12 cellular contexts compared by ENCODE assay signal in genomic region chr3:183537295-183537730, GRCh38. TPM values are rescaled to one million over a fixed set of nuclear protein-coding genes. Genes with fewer than 3 reads are reported as not detected.
DNase-seq lines count a peak whose midpoint lies in the region; ATAC-seq, FAIRE-seq and TF ChIP-seq lines count a peak whose summit lies in the region.
"Had no signal": no experiment of that assay in that cellular context is flagged by ENCODE, and none has a peak within 500 bp of the region (broad histone marks: within the 10 kb centered on the region; RNA-seq: fewer than 3 reads in every experiment).

No MANE protein-coding gene starts in this region.

- H3K79me2 ChIP-seq in endothelial cell of umbilical vein (ENCODE audit: control insufficient read depth, insufficient read depth, low read length) = peaks cover 2% of the 10 kb centered on the region

- POLR2A ChIA-PET in endothelial cell of umbilical vein (lab: Charles Lee) = no interaction called here
- POLR2A ChIA-PET in naive thymus-derived CD4-positive, alpha-beta T cell (lab: Charles Lee) = interaction anchor here (0.6 kb wide), 1 partner anchor 92 kb away, joined by 3 read pairs; no protein-coding TSS in a partner anchor

- no TSS peak for BruUV-seq in endothelial cell of umbilical vein (replicated peaks; lab: Mats Ljungman, UMichigan)

- H3K9me1 ChIP-seq in endothelial cell of umbilical vein (replicated peaks; ENCODE audit: control insufficient read depth, extremely low read depth, insufficient read depth, low read length) = no peaks in the 10 kb centered on the region

- TF ChIP-seq CTCF in CD14-positive monocyte (IDR thresholded peaks at IDR 0.05) (no peak), endothelial cell of umbilical vein (IDR thresholded peaks at IDR 0.05; ENCODE audit: extremely low read depth in 1 of 2, insufficient read depth in 1 of 2, low read depth in 1 of 2, low read length in 2 of 2) (no peak), WERI-Rb-1 (IDR thresholded peaks at IDR 0.05; ENCODE audit: low read depth, low read length) (no peak)

- H3K9ac ChIP-seq in endothelial cell of umbilical vein (replicated peaks; ENCODE audit: extremely low read depth, insufficient read depth, low read length) = no peak overlapping the region

- H3K4me3 ChIP-seq in endothelial cell of umbilical vein (replicated peaks in 1 of 3; ENCODE audit: insufficient read depth in 1 of 3, low read depth in 1 of 3, low read length in 3 of 3) = no peak overlapping the region
- no peak overlapping the region for H3K4me3 ChIP-seq in naive thymus-derived CD4-positive, alpha-beta T cell (ENCODE audit: low read length)
- no peak overlapping the region for H3K4me3 ChIP-seq in WERI-Rb-1 (ENCODE audit: low read depth, low read length)

- H3K27me3 Mint-ChIP-seq in CD14-positive monocyte (ENCODE audit: low read depth in 3 of 3) = peaks cover 0 to 2% (median 0%) of the 10 kb centered on the region in 3 donors
- H3K27me3 Mint-ChIP-seq in naive thymus-derived CD4-positive, alpha-beta T cell = no peaks in the 10 kb centered on the region

- FAIRE-seq in endothelial cell of umbilical vein (lab: Jason Lieb, UNC) = peak; percentile 31
- FAIRE-seq: G401.6 had no signal

- H3K27ac ChIP-seq in endothelial cell of umbilical vein (ENCODE audit: insufficient read depth, low read depth, low read length) = no peak overlapping the region
- no peak overlapping the region for H3K27ac ChIP-seq in naive thymus-derived CD4-positive, alpha-beta T cell (ENCODE audit: low read depth, low read length)
- no peak overlapping the region for H3K27ac ChIP-seq in WERI-Rb-1

- CTCF ChIA-PET in endothelial cell of umbilical vein (lab: Charles Lee) = interaction anchor here (0.8 to 1.1 kb wide), 2 partner anchors 11 to 22 kb away, joined by 3 read pairs; no protein-coding TSS in a partner anchor
- CTCF ChIA-PET in naive thymus-derived CD4-positive, alpha-beta T cell (lab: Charles Lee) = no interaction called here

- no peak overlapping the region for H3K4me2 ChIP-seq in endothelial cell of umbilical vein (ENCODE audit: insufficient read depth, low read length)

- peaks cover 88% of the 10 kb centered on the region for H3K4me1 Mint-ChIP-seq in CD14-positive monocyte
- peaks cover 65 to 92% (median 86%) of the 10 kb centered on the region in 7 donors for H3K4me1 Mint-ChIP-seq in naive thymus-derived CD4-positive, alpha-beta T cell

- peak overlapping the region; percentile 98 to 100 (median 99) for H3K27ac Mint-ChIP-seq in CD14-positive monocyte
- peak overlapping the region in 7 of 9 donors; percentile 26 to 91 (median 58) for H3K27ac Mint-ChIP-seq in naive thymus-derived CD4-positive, alpha-beta T cell

- dilution Hi-C loops in endothelial cell of umbilical vein (cut with MboI; ENCODE audit: extremely low pct_ligation_motif_present, low sequenced_read_pairs) = no loop called here

- H3K27me3 ChIP-seq in endothelial cell of umbilical vein (ENCODE audit: control insufficient read depth in 2 of 2, insufficient read depth in 2 of 2, low read length in 2 of 2) (no peaks in the 10 kb centered on the region), WERI-Rb-1 (ENCODE audit: insufficient read depth, low read depth, severe bottlenecking) (no peaks in the 10 kb centered on the region)
- H3K27me3 ChIP-seq in naive thymus-derived CD4-positive, alpha-beta T cell (ENCODE audit: control insufficient read depth in 2 of 2, insufficient read depth in 2 of 2, low read length in 2 of 2) = no peaks in the 10 kb centered on the region

- H3K4me1 ChIP-seq in endothelial cell of umbilical vein (ENCODE audit: control insufficient read depth, extremely low read depth, insufficient read depth, low read length) = no peaks in the 10 kb centered on the region
- H3K4me1 ChIP-seq in naive thymus-derived CD4-positive, alpha-beta T cell (ENCODE audit: control insufficient read depth in 2 of 2, insufficient read depth in 2 of 2, low read length in 2 of 2) = peaks cover 11 to 33% of the 10 kb centered on the region in 2 donors

- DNase-seq in CD14-positive monocyte (ENCODE audit: low spot score) = peak; percentile 95
- DNase-seq in NOMO-1 treated with DMSO at 0.1 percent for 48 hours (lab: John Stamatoyannopoulos, UW; ENCODE audit: unreplicated experiment) = peak; percentile 99
- no peak for DNase-seq in endothelial cell of umbilical vein (ENCODE audit: low read depth, low spot score)
- DNase-seq in naive thymus-derived CD4-positive, alpha-beta T cell = no peak
- DNase-seq in NCI-H1417 (lab: John Stamatoyannopoulos, UW) = no peak
- DNase-seq in WERI-Rb-1 = no peak
- no peak for DNase-seq in stimulated activated CD4-positive, alpha-beta T cell treated with anti-CD3 and anti-CD28 coated beads, Interleukin-2, amount 100 ng/mL, for 24 hours
- DNase-seq: cortex of kidney, NCI-H1105 treated with DMSO at 0.1 percent for 48 hours had no signal

- H3K36me3 ChIP-seq in endothelial cell of umbilical vein (ENCODE audit: control insufficient read depth in 2 of 2, extremely low read depth in 1 of 2, insufficient read depth in 2 of 2, low read length in 2 of 2) (no peaks in the 10 kb centered on the region), WERI-Rb-1 (no peaks in the 10 kb centered on the region)
- peaks cover 0 to 9% (median 0%) of the 10 kb centered on the region in 3 experiments for H3K36me3 ChIP-seq in naive thymus-derived CD4-positive, alpha-beta T cell (ENCODE audit: control insufficient read depth in 2 of 3, insufficient read depth in 3 of 3, low read length in 3 of 3)

- no peak overlapping the region for H2AFZ ChIP-seq in endothelial cell of umbilical vein (ENCODE audit: low read depth, low read length)

- peak; percentile 78 for ATAC-seq in naive thymus-derived CD4-positive, alpha-beta T cell
- ATAC-seq in HG03439 (IDR thresholded peaks at IDR 0.05; ENCODE audit: unreplicated experiment) = no peak

- TF ChIP-seq POLR2A in endothelial cell of umbilical vein (IDR thresholded peaks at IDR 0.05; ENCODE audit: low read depth, low read length) = no peak

- intact Hi-C loops in CD14-positive monocyte (cut with micrococcal nuclease) = loop anchor here in 1 of 2 donors (1.0 kb wide), 1 partner anchor 18 kb away; the partner anchor contains the start of gene KLHL6
- intact Hi-C loops in endothelial cell of umbilical vein (cut with micrococcal nuclease) = no loop called here
- intact Hi-C loops in naive thymus-derived CD4-positive, alpha-beta T cell (cut with micrococcal nuclease) = no loop called here

- peaks cover 0 to 2% (median 0%) of the 10 kb centered on the region in 7 donors for H3K9me3 Mint-ChIP-seq in CD14-positive monocyte
- no peaks in the 10 kb centered on the region for H3K9me3 Mint-ChIP-seq in naive thymus-derived CD4-positive, alpha-beta T cell

- no peaks in the 10 kb centered on the region for H3K9me3 ChIP-seq in endothelial cell of umbilical vein (replicated peaks; ENCODE audit: control insufficient read depth, insufficient read depth, low read length)
- no peaks in the 10 kb centered on the region for H3K9me3 ChIP-seq in naive thymus-derived CD4-positive, alpha-beta T cell (ENCODE audit: control insufficient read depth in 2 of 3, low read length in 3 of 3)
- no peaks in the 10 kb centered on the region for H3K9me3 ChIP-seq in WERI-Rb-1 (ENCODE audit: severe bottlenecking)

- H4K20me1 ChIP-seq in endothelial cell of umbilical vein (replicated peaks; ENCODE audit: control insufficient read depth, extremely low read depth, insufficient read depth, low read length) = no peaks in the 10 kb centered on the region

- H3K4me3 Mint-ChIP-seq in CD14-positive monocyte = peak overlapping the region; percentile 60 to 77
- H3K4me3 Mint-ChIP-seq in naive thymus-derived CD4-positive, alpha-beta T cell = peak overlapping the region in 4 of 10 donors; percentile 2 to 52 (median 28)

- H3K36me3 Mint-ChIP-seq in CD14-positive monocyte = peaks cover 6 to 9% of the 10 kb centered on the region in 2 donors
- H3K36me3 Mint-ChIP-seq in naive thymus-derived CD4-positive, alpha-beta T cell = peaks cover 0 to 30% (median 15%) of the 10 kb centered on the region in 5 donors

TF ChIP-seq in endothelial cell of umbilical vein, 7 proteins besides CTCF, POLR2A, EP300 and RAD21:
- no peak for TF ChIP-seq JUN (IDR thresholded peaks at IDR 0.05; ENCODE audit: borderline replicate concordance, insufficient read depth, insufficient read length, low read depth)
- TF ChIP-seq FOS (IDR thresholded peaks at IDR 0.05; ENCODE audit: borderline replicate concordance, insufficient read depth, low read length) = no peak
- no peak for TF ChIP-seq GATA2 (IDR thresholded peaks at IDR 0.05; ENCODE audit: insufficient read depth, insufficient read length, low read depth, low read length)
- no peak for TF ChIP-seq POLR2AphosphoS5 (IDR thresholded peaks at IDR 0.05; ENCODE audit: insufficient read depth, low read depth, low read length)
- no peak for TF ChIP-seq MAX (IDR thresholded peaks at IDR 0.05; ENCODE audit: insufficient read depth, insufficient read length)
- TF ChIP-seq EZH2 (IDR thresholded peaks at IDR 0.05; ENCODE audit: borderline replicate concordance, low read depth, low read length, severe bottlenecking) = no peak
- TF ChIP-seq MYC (IDR thresholded peaks at IDR 0.05; ENCODE audit: low read depth, low read length) = no peak

RNA-seq across cellular contexts. Expression of gene KLHL6, which starts 18.2 kb away (rescaled TPM):
- polyA plus RNA-seq in CD14-positive monocyte (10 to 100 TPM in 1 of 2 donors, 1 to 10 TPM in 1; 5.7 to 10.6 TPM), endothelial cell of umbilical vein (5.1 and 5.7 TPM in 2 replicates)
- total RNA-seq in endothelial cell of umbilical vein = 12.6 and 14.8 TPM in 2 replicates
- polyA plus RNA-seq in endothelial cell of umbilical vein (2011; cell fraction: cytosol; rRNA removed) = 4.4 and 4.6 TPM in 2 replicates
- polyA plus RNA-seq in endothelial cell of umbilical vein (2011; cell fraction: nucleus; rRNA removed) = 18.4 and 21.2 TPM in 2 replicates
- 8.2 TPM in 2 replicates for polyA plus RNA-seq in endothelial cell of umbilical vein (2012)
- 14.7 and 14.8 TPM in 2 replicates for polyA minus RNA-seq in endothelial cell of umbilical vein
- not detected for polyA minus RNA-seq in endothelial cell of umbilical vein (2011; cell fraction: cytosol; rRNA and poly(A)+ RNA removed)
- polyA minus RNA-seq in endothelial cell of umbilical vein (2011; cell fraction: nucleus; rRNA and poly(A)+ RNA removed) = 12.9 and 18.1 TPM in 2 replicates
- 10 to 100 TPM; 37.7 to 72.9 (median 41.5) TPM for total RNA-seq in naive thymus-derived CD4-positive, alpha-beta T cell
- polyA plus RNA-seq in naive thymus-derived CD4-positive, alpha-beta T cell = 10 to 100 TPM; 25.8 to 32.9 TPM
- total RNA-seq: H4 had no signal

Comparison
In these comparisons a context has a peak if more than half of its experiments do, and no peak if none do; other contexts are left out.
1. DNase-seq: peak in CD14-positive monocyte (single experiment) and NOMO-1 treated with DMSO at 0.1 percent for 48 hours (single experiment); none in endothelial cell of umbilical vein (single experiment), naive thymus-derived CD4-positive, alpha-beta T cell (0 of 9), NCI-H1417 (0 of 3), WERI-Rb-1 (single experiment) and stimulated activated CD4-positive, alpha-beta T cell treated with anti-CD3 and anti-CD28 coated beads, Interleukin-2, amount 100 ng/mL, for 24 hours (0 of 2).